9 cellular contexts compared by ENCODE assay signal in genomic region chr4:75470738-75471137, GRCh38.
"Had no signal": no experiment of that assay in that cellular context is flagged by ENCODE, and none has a peak within 500 bp of the region (broad histone marks: within the 10 kb centered on the region; RNA-seq: fewer than 3 reads in every experiment).

No MANE protein-coding gene starts in this region.

- H3K4me1 Mint-ChIP-seq: GM23338, H9 had no signal

- H3K27ac ChIP-seq: GM23248 had no signal

- H3K4me1 ChIP-seq: HAP-1 had no signal

- H3K4me3 ChIP-seq: GM23248, GM23338, HAP-1 had no signal

- H3K9ac ChIP-seq: GM23248 had no signal

- H3K36me3 ChIP-seq: HAP-1 had no signal

- DNase-seq: GM23248, GOT3, H7, H9, HCEC 1CT, HFFc6 had no signal

- H3K9me3 ChIP-seq: HAP-1 had no signal

- H2AFZ ChIP-seq: GM23248, GM23338 had no signal

- H3K27ac Mint-ChIP-seq: GM23338, H9, HFFc6 had no signal

- H3K4me3 Mint-ChIP-seq: GM23338, H9, HFFc6 had no signal

- ATAC-seq: GM23338, HCT116 had no signal

- H3K9me3 Mint-ChIP-seq: GM23338, H9, HFFc6 had no signal

- H3K4me2 ChIP-seq: GM23338 had no signal
